Comparison of ENCODE assay signal across 15 cellular contexts in genomic region chr5:56685503-56686217, GRCh38.
A peak's percentile ranks its signal among the peaks of the same experiment; 100 is the strongest.
DNase-seq lines count a peak whose midpoint lies in the region; ATAC-seq and TF ChIP-seq lines count a peak whose summit lies in the region.
"Had no signal": no experiment of that assay in that cellular context is flagged by ENCODE, and none has a peak within 500 bp of the region (broad histone marks: within the 10 kb centered on the region; RNA-seq: fewer than 3 reads in every experiment).

No MANE protein-coding gene starts in this region.

- H3K4me1 ChIP-seq in spleen (peaks cover 38 to 86% (median 45%) of the 10 kb centered on the region in 6 donors), mammary epithelial cell (ENCODE audit: insufficient read depth, low read length) (no peaks in the 10 kb centered on the region)

- H3K4me3 ChIP-seq in spleen (no peak overlapping the region), mammary epithelial cell (replicated peaks in 1 of 3; ENCODE audit: insufficient read depth in 1 of 3, low read depth in 2 of 3, low read length in 3 of 3) (no peak overlapping the region)

- no peak overlapping the region for H3K27ac Mint-ChIP-seq in activated CD4-positive, alpha-beta memory T cell treated with anti-CD3 and anti-CD28 coated beads for 36 hours
- no peak overlapping the region for H3K27ac Mint-ChIP-seq in activated CD4-positive, alpha-beta memory T cell treated with anti-CD3 and anti-CD28 coated beads, Interleukin-2, amount 10 ng/mL, durations not matched to agents 7 days and 5 days
- no peak overlapping the region for H3K27ac Mint-ChIP-seq in activated T-helper 17 cell treated with anti-CD3 and anti-CD28 coated beads, Interleukin-2, amount 50 U/mL, for 72 hours
- H3K27ac Mint-ChIP-seq: HFFc6; natural killer cell treated with Interleukin-12 subunit alpha and Interleukin-12 subunit beta and Interleukin-15 and Interleukin-18, amount 100 ng/mL, for 72 hours had no signal

- H3K36me3 Mint-ChIP-seq in activated CD4-positive, alpha-beta memory T cell treated with anti-CD3 and anti-CD28 coated beads for 36 hours: no peaks in the 10 kb centered on the region
- peaks cover 8% of the 10 kb centered on the region for H3K36me3 Mint-ChIP-seq in activated CD4-positive, alpha-beta memory T cell treated with anti-CD3 and anti-CD28 coated beads, Interleukin-2, amount 10 ng/mL, durations not matched to agents 7 days and 5 days (ENCODE audit: low read depth)
- H3K36me3 Mint-ChIP-seq in activated T-helper 17 cell treated with anti-CD3 and anti-CD28 coated beads, Interleukin-2, amount 50 U/mL, for 72 hours (ENCODE audit: low read depth): no peaks in the 10 kb centered on the region
- H3K36me3 Mint-ChIP-seq: natural killer cell treated with Interleukin-12 subunit alpha and Interleukin-12 subunit beta and Interleukin-15 and Interleukin-18, amount 100 ng/mL, for 72 hours had no signal

- ATAC-seq in HG02759 (IDR thresholded peaks at IDR 0.05; ENCODE audit: unreplicated experiment) (peak; percentile 20), HG03378 (IDR thresholded peaks at IDR 0.05; ENCODE audit: unreplicated experiment) (no peak)
- peak; percentile 64 for ATAC-seq in activated T-helper 17 cell treated with anti-CD3 and anti-CD28 coated beads, Interleukin-2, amount 50 U/mL, for 72 hours (replicated peaks)
- ATAC-seq: natural killer cell treated with Interleukin-12 subunit alpha and Interleukin-12 subunit beta and Interleukin-15 and Interleukin-18, amount 100 ng/mL, for 72 hours had no signal

- no peak overlapping the region for H3K4me2 ChIP-seq in mammary epithelial cell (ENCODE audit: insufficient read depth, low read depth, low read length)

- H3K79me2 ChIP-seq in mammary epithelial cell (ENCODE audit: insufficient read depth, low read length): no peaks in the 10 kb centered on the region

- H3K27me3 ChIP-seq in spleen (replicated peaks in 1 of 7) (no peaks in the 10 kb centered on the region), mammary epithelial cell (ENCODE audit: insufficient read depth, low read length) (no peaks in the 10 kb centered on the region)
- H3K27me3 ChIP-seq: brain microvascular endothelial cell had no signal

- H4K20me1 ChIP-seq in mammary epithelial cell (ENCODE audit: insufficient read depth, low read length): no peaks in the 10 kb centered on the region

- intact Hi-C loops in activated CD4-positive, alpha-beta memory T cell treated with anti-CD3 and anti-CD28 coated beads for 36 hours (cut with micrococcal nuclease): no loop called here
- intact Hi-C loops in spleen (cut with DNase I; ENCODE audit: low total_unique reads) (no loop called here), mammary epithelial cell (cut with micrococcal nuclease) (no loop called here)

- no peaks in the 10 kb centered on the region for H3K9me3 ChIP-seq in spleen
- H3K9me3 ChIP-seq in mammary epithelial cell (replicated peaks; ENCODE audit: insufficient read depth, low read length): no peaks in the 10 kb centered on the region

- BruUV-seq in mammary epithelial cell (replicated peaks; lab: Mats Ljungman, UMichigan): no TSS peak

- dilution Hi-C loops in mammary epithelial cell (cut with HindIII; ENCODE audit: low sequenced_read_pairs): no loop called here

- WGBS in spleen, 5 donors: 23 to 47% (median 33%) methylated on average over 2 of the region's 2 CpGs
- 88% methylated on average over 2 of the region's 2 CpGs for WGBS in mammary epithelial cell (ENCODE audit: low coverage, missing lambda C conversion rate)

- CTCF ChIA-PET in activated CD4-positive, alpha-beta memory T cell treated with anti-CD3 and anti-CD28 coated beads for 36 hours (lab: Charles Lee): interaction anchor here (0.6 to 1.4 kb wide), 5 partner anchors 106 to 520 kb away, joined by 3 to 4 read pairs (median 3); no protein-coding TSS in a partner anchor
- CTCF ChIA-PET in activated CD4-positive, alpha-beta memory T cell treated with anti-CD3 and anti-CD28 coated beads, Interleukin-2, amount 10 ng/mL, durations not matched to agents 7 days and 5 days (lab: Charles Lee): interaction anchor here (1.1 to 1.6 kb wide), 5 partner anchors 13 to 129 kb away, joined by 3 to 6 read pairs (median 3); partner anchors contain the start of gene MAP3K1
- CTCF ChIA-PET in mammary epithelial cell (lab: Charles Lee; ENCODE audit: low non-redundant PET): no interaction called here

- in situ Hi-C loops in mammary epithelial cell (cut with MboI; ENCODE audit: low sequenced_read_pairs in 2 of 2): no loop called here

- H3K4me3 Mint-ChIP-seq in activated CD4-positive, alpha-beta memory T cell treated with anti-CD3 and anti-CD28 coated beads for 36 hours: peak overlapping the region; percentile 2
- H3K4me3 Mint-ChIP-seq in activated CD4-positive, alpha-beta memory T cell treated with anti-CD3 and anti-CD28 coated beads, Interleukin-2, amount 10 ng/mL, durations not matched to agents 7 days and 5 days: no peak overlapping the region
- peak overlapping the region; percentile 40 for H3K4me3 Mint-ChIP-seq in activated T-helper 17 cell treated with anti-CD3 and anti-CD28 coated beads, Interleukin-2, amount 50 U/mL, for 72 hours
- H3K4me3 Mint-ChIP-seq: HFFc6; natural killer cell treated with Interleukin-12 subunit alpha and Interleukin-12 subunit beta and Interleukin-15 and Interleukin-18, amount 100 ng/mL, for 72 hours had no signal

- POLR2A ChIA-PET in activated CD4-positive, alpha-beta memory T cell treated with anti-CD3 and anti-CD28 coated beads for 36 hours (lab: Charles Lee): interaction anchor here (0.7 to 1.5 kb wide), 2 partner anchors 15 to 121 kb away, joined by 4 read pairs; no protein-coding TSS in a partner anchor
- POLR2A ChIA-PET in activated CD4-positive, alpha-beta memory T cell treated with anti-CD3 and anti-CD28 coated beads, Interleukin-2, amount 10 ng/mL, durations not matched to agents 7 days and 5 days (lab: Charles Lee): interaction anchor here (0.7 to 3.8 kb wide), 8 partner anchors 14 to 357 kb away, joined by 3 to 23 read pairs (median 6); partner anchors contain the start of gene MAP3K1

- H3K9ac ChIP-seq in mammary epithelial cell (ENCODE audit: insufficient read depth, low read length): no peak overlapping the region

- no peaks in the 10 kb centered on the region for H3K9me3 Mint-ChIP-seq in activated CD4-positive, alpha-beta memory T cell treated with anti-CD3 and anti-CD28 coated beads for 36 hours
- H3K9me3 Mint-ChIP-seq in activated CD4-positive, alpha-beta memory T cell treated with anti-CD3 and anti-CD28 coated beads, Interleukin-2, amount 10 ng/mL, durations not matched to agents 7 days and 5 days: no peaks in the 10 kb centered on the region
- peaks cover 4% of the 10 kb centered on the region for H3K9me3 Mint-ChIP-seq in activated T-helper 17 cell treated with anti-CD3 and anti-CD28 coated beads, Interleukin-2, amount 50 U/mL, for 72 hours
- H3K9me3 Mint-ChIP-seq: HFFc6; natural killer cell treated with Interleukin-12 subunit alpha and Interleukin-12 subunit beta and Interleukin-15 and Interleukin-18, amount 100 ng/mL, for 72 hours had no signal

- DNase-seq in activated CD4-positive, alpha-beta memory T cell treated with anti-CD3 and anti-CD28 coated beads for 36 hours: no peak
- no peak for DNase-seq in activated CD4-positive, alpha-beta memory T cell treated with anti-CD3 and anti-CD28 coated beads, Interleukin-2, amount 10 ng/mL, durations not matched to agents 7 days and 5 days
- DNase-seq in spleen (no peak), hepatic stellate cell (ENCODE audit: low spot score) (no peak), mammary epithelial cell (no peak)
- DNase-seq: brain microvascular endothelial cell; GF-D8; HFFc6; NCI-H1694 treated with DMSO at 0.1 percent for 48 hours; stimulated activated CD4-positive, alpha-beta T cell treated with anti-CD3 and anti-CD28 coated beads, Interleukin-12 subunit alpha, Interleukin-12 subunit beta, amount 100 ng/mL, for 4 hours; T-helper 9 cell had no signal

- H3K27ac ChIP-seq in spleen: peak overlapping the region; percentile 53 to 87 (median 80)
- H3K27ac ChIP-seq in mammary epithelial cell (ENCODE audit: insufficient read depth, low read depth, low read length): no peak overlapping the region
- H3K27ac ChIP-seq: brain microvascular endothelial cell had no signal

- TF ChIP-seq CTCF in spleen (IDR thresholded peaks at IDR 0.05 in 8 of 11, conservative IDR thresholded peaks at IDR 0.05 in 3 of 11) (no peak), mammary epithelial cell (conservative IDR thresholded peaks at IDR 0.05 in 1 of 2, IDR thresholded peaks at IDR 0.05 in 1 of 2; ENCODE audit: extremely low read depth in 1 of 2, insufficient read depth in 1 of 2, low read depth in 1 of 2, low read length in 2 of 2) (no peak)

- peak in 1 of 3 donors; percentile 13 for TF ChIP-seq POLR2A in spleen (IDR thresholded peaks at IDR 0.05)

- H3K27me3 Mint-ChIP-seq in activated CD4-positive, alpha-beta memory T cell treated with anti-CD3 and anti-CD28 coated beads for 36 hours: no peaks in the 10 kb centered on the region
- no peaks in the 10 kb centered on the region for H3K27me3 Mint-ChIP-seq in activated CD4-positive, alpha-beta memory T cell treated with anti-CD3 and anti-CD28 coated beads, Interleukin-2, amount 10 ng/mL, durations not matched to agents 7 days and 5 days
- H3K27me3 Mint-ChIP-seq in activated T-helper 17 cell treated with anti-CD3 and anti-CD28 coated beads, Interleukin-2, amount 50 U/mL, for 72 hours: no peaks in the 10 kb centered on the region

- H3K4me1 Mint-ChIP-seq in activated CD4-positive, alpha-beta memory T cell treated with anti-CD3 and anti-CD28 coated beads for 36 hours (ENCODE audit: low read depth): peaks cover 68% of the 10 kb centered on the region
- peaks cover 38% of the 10 kb centered on the region for H3K4me1 Mint-ChIP-seq in activated CD4-positive, alpha-beta memory T cell treated with anti-CD3 and anti-CD28 coated beads, Interleukin-2, amount 10 ng/mL, durations not matched to agents 7 days and 5 days
- H3K4me1 Mint-ChIP-seq in activated T-helper 17 cell treated with anti-CD3 and anti-CD28 coated beads, Interleukin-2, amount 50 U/mL, for 72 hours: peaks cover 52% of the 10 kb centered on the region

- H2AFZ ChIP-seq in mammary epithelial cell (ENCODE audit: low read depth, low read length): no peak overlapping the region

- no peaks in the 10 kb centered on the region for H3K36me3 ChIP-seq in spleen
- H3K36me3 ChIP-seq in mammary epithelial cell (ENCODE audit: insufficient read depth, low read length): no peaks in the 10 kb centered on the region
- H3K36me3 ChIP-seq: brain microvascular endothelial cell had no signal
